Comparison of ENCODE assay signal across 2 cellular contexts in genomic region chr15:48292458-48292857, GRCh38.
TF ChIP-seq lines count a peak whose summit lies in the region.

No MANE protein-coding gene starts in this region.

TF ChIP-seq in GM23338, 12 proteins besides CTCF, POLR2A, EP300 and RAD21:
- TF ChIP-seq, protein P1, sequence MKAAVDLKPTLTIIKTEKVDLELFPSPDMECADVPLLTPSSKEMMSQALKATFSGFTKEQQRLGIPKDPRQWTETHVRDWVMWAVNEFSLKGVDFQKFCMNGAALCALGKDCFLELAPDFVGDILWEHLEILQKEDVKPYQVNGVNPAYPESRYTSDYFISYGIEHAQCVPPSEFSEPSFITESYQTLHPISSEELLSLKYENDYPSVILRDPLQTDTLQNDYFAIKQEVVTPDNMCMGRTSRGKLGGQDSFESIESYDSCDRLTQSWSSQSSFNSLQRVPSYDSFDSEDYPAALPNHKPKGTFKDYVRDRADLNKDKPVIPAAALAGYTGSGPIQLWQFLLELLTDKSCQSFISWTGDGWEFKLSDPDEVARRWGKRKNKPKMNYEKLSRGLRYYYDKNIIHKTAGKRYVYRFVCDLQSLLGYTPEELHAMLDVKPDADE (IDR thresholded peaks at IDR 0.05) = no peak
- TF ChIP-seq, protein P2, sequence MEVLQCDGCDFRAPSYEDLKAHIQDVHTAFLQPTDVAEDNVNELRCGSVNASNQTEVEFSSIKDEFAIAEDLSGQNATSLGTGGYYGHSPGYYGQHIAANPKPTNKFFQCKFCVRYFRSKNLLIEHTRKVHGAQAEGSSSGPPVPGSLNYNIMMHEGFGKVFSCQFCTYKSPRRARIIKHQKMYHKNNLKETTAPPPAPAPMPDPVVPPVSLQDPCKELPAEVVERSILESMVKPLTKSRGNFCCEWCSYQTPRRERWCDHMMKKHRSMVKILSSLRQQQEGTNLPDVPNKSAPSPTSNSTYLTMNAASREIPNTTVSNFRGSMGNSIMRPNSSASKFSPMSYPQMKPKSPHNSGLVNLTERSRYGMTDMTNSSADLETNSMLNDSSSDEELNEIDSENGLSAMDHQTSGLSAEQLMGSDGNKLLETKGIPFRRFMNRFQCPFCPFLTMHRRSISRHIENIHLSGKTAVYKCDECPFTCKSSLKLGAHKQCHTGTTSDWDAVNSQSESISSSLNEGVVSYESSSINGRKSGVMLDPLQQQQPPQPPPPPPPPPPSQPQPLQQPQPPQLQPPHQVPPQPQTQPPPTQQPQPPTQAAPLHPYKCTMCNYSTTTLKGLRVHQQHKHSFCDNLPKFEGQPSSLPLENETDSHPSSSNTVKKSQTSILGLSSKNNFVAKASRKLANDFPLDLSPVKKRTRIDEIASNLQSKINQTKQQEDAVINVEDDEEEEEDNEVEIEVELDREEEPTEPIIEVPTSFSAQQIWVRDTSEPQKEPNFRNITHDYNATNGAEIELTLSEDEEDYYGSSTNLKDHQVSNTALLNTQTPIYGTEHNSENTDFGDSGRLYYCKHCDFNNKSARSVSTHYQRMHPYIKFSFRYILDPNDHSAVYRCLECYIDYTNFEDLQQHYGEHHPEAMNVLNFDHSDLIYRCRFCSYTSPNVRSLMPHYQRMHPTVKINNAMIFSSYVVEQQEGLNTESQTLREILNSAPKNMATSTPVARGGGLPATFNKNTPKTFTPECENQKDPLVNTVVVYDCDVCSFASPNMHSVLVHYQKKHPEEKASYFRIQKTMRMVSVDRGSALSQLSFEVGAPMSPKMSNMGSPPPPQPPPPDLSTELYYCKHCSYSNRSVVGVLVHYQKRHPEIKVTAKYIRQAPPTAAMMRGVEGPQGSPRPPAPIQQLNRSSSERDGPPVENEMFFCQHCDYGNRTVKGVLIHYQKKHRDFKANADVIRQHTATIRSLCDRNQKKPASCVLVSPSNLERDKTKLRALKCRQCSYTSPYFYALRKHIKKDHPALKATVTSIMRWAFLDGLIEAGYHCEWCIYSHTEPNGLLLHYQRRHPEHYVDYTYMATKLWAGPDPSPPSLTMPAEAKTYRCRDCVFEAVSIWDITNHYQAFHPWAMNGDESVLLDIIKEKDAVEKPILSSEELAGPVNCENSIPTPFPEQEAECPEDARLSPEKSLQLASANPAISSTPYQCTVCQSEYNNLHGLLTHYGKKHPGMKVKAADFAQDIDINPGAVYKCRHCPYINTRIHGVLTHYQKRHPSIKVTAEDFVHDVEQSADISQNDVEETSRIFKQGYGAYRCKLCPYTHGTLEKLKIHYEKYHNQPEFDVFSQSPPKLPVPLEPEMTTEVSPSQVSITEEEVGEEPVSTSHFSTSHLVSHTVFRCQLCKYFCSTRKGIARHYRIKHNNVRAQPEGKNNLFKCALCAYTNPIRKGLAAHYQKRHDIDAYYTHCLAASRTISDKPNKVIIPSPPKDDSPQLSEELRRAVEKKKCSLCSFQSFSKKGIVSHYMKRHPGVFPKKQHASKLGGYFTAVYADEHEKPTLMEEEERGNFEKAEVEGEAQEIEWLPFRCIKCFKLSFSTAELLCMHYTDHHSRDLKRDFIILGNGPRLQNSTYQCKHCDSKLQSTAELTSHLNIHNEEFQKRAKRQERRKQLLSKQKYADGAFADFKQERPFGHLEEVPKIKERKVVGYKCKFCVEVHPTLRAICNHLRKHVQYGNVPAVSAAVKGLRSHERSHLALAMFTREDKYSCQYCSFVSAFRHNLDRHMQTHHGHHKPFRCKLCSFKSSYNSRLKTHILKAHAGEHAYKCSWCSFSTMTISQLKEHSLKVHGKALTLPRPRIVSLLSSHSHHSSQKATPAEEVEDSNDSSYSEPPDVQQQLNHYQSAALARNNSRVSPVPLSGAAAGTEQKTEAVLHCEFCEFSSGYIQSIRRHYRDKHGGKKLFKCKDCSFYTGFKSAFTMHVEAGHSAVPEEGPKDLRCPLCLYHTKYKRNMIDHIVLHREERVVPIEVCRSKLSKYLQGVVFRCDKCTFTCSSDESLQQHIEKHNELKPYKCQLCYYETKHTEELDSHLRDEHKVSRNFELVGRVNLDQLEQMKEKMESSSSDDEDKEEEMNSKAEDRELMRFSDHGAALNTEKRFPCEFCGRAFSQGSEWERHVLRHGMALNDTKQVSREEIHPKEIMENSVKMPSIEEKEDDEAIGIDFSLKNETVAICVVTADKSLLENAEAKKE (CRISPR knock-in tag; IDR thresholded peaks at IDR 0.05) = peak; percentile 34; the same call in 1 of the 2 replicates
TF ChIP-seq in GM23338: peak in this region for 1.

TF ChIP-seq in GM12878, 131 proteins besides CTCF, POLR2A, EP300 and RAD21:
- TF ChIP-seq SPI1 (IDR thresholded peaks at IDR 0.05; ENCODE audit: borderline replicate concordance, insufficient read depth, low read depth, low read length) = peak; percentile 49; the same call in 1 of the 2 replicates
- TF ChIP-seq YY1 (IDR thresholded peaks at IDR 0.05; ENCODE audit: low read depth, low read length) = 0 out of 2 replicates have a peak, but pooled peaks have one; percentile 16
- TF ChIP-seq, protein P3, sequence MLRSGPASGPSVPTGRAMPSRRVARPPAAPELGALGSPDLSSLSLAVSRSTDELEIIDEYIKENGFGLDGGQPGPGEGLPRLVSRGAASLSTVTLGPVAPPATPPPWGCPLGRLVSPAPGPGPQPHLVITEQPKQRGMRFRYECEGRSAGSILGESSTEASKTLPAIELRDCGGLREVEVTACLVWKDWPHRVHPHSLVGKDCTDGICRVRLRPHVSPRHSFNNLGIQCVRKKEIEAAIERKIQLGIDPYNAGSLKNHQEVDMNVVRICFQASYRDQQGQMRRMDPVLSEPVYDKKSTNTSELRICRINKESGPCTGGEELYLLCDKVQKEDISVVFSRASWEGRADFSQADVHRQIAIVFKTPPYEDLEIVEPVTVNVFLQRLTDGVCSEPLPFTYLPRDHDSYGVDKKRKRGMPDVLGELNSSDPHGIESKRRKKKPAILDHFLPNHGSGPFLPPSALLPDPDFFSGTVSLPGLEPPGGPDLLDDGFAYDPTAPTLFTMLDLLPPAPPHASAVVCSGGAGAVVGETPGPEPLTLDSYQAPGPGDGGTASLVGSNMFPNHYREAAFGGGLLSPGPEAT (IDR thresholded peaks at IDR 0.05; ENCODE audit: low read depth) = peak; percentile 37; the same call in 1 of the 2 replicates
- TF ChIP-seq NKRF (conservative IDR thresholded peaks at IDR 0.05) = no peak
